8 cellular contexts compared by ENCODE assay signal in genomic region chr6:153210083-153210482, GRCh38.
DNase-seq lines count a peak whose midpoint lies in the region; ATAC-seq and TF ChIP-seq lines count a peak whose summit lies in the region.

No MANE protein-coding gene starts in this region.

- H3K9me3 Mint-ChIP-seq in stimulated activated naive CD8-positive, alpha-beta T cell treated with anti-CD3 and anti-CD28 coated beads, Interleukin-15, amount 100 ng/mL, for 72 hours = no peaks in the 10 kb centered on the region
- no peaks in the 10 kb centered on the region for H3K9me3 Mint-ChIP-seq in activated naive CD8-positive, alpha-beta T cell treated with anti-CD3 and anti-CD28 coated beads for 36 hours

- H3K4me1 Mint-ChIP-seq in stimulated activated naive CD8-positive, alpha-beta T cell treated with anti-CD3 and anti-CD28 coated beads, Interleukin-15, amount 100 ng/mL, for 72 hours = no peaks in the 10 kb centered on the region
- peaks cover 1% of the 10 kb centered on the region for H3K4me1 Mint-ChIP-seq in activated naive CD8-positive, alpha-beta T cell treated with anti-CD3 and anti-CD28 coated beads for 36 hours

- peak overlapping the region; percentile 45 for H3K4me2 ChIP-seq in KMS-11

- H3K9ac ChIP-seq in KMS-11 = no peak overlapping the region

- H3K27ac ChIP-seq in KMS-11 = no peak overlapping the region

- no peak overlapping the region for H3K4me3 Mint-ChIP-seq in stimulated activated naive CD8-positive, alpha-beta T cell treated with anti-CD3 and anti-CD28 coated beads, Interleukin-15, amount 100 ng/mL, for 72 hours
- no peak overlapping the region for H3K4me3 Mint-ChIP-seq in activated naive CD8-positive, alpha-beta T cell treated with anti-CD3 and anti-CD28 coated beads for 36 hours

- no peak overlapping the region for H3K27ac Mint-ChIP-seq in stimulated activated naive CD8-positive, alpha-beta T cell treated with anti-CD3 and anti-CD28 coated beads, Interleukin-15, amount 100 ng/mL, for 72 hours
- H3K27ac Mint-ChIP-seq in activated naive CD8-positive, alpha-beta T cell treated with anti-CD3 and anti-CD28 coated beads for 36 hours = no peak overlapping the region

- H3K4me3 ChIP-seq in HFF-Myc (replicated peaks; ENCODE audit: low read depth, low read length) (no peak overlapping the region), KMS-11 (IDR thresholded peaks at IDR 0.05; ENCODE audit: insufficient read depth, low read depth, low read length) (no peak overlapping the region)

- peak; percentile 68 for ATAC-seq in GM18868 (IDR thresholded peaks at IDR 0.05; ENCODE audit: unreplicated experiment)
- ATAC-seq in stimulated activated naive CD8-positive, alpha-beta T cell treated with anti-CD3 and anti-CD28 coated beads, Interleukin-15, amount 100 ng/mL, for 72 hours = no peak

- no peaks in the 10 kb centered on the region for H3K79me2 ChIP-seq in KMS-11 (ENCODE audit: insufficient read depth, low read depth)

- no peaks in the 10 kb centered on the region for H3K36me3 ChIP-seq in KMS-11 (ENCODE audit: insufficient read depth)

- DNase-seq in HFF-Myc (ENCODE audit: extremely low read depth, low read depth) = peak; percentile 21
- DNase-seq in myocyte (ENCODE audit: low read depth) = peak; percentile 71
- DNase-seq in activated gamma-delta T cell treated with Interleukin-2 at 50 U/mL for 16 hours = no peak
- DNase-seq in stimulated activated naive CD8-positive, alpha-beta T cell treated with anti-CD3 and anti-CD28 coated beads, Interleukin-15, amount 100 ng/mL, for 72 hours = no peak
- no peak for DNase-seq in HK-2 (ENCODE audit: unreplicated experiment)
- DNase-seq in activated naive CD8-positive, alpha-beta T cell treated with anti-CD3 and anti-CD28 coated beads for 36 hours = no peak

- no peaks in the 10 kb centered on the region for H3K36me3 Mint-ChIP-seq in activated naive CD8-positive, alpha-beta T cell treated with anti-CD3 and anti-CD28 coated beads for 36 hours

- no peaks in the 10 kb centered on the region for H4K20me1 ChIP-seq in KMS-11 (ENCODE audit: insufficient read depth)

- no peaks in the 10 kb centered on the region for H3K27me3 ChIP-seq in KMS-11 (ENCODE audit: insufficient read depth, low read depth)

- TF ChIP-seq CTCF in HFF-Myc (IDR thresholded peaks at IDR 0.05; ENCODE audit: low read depth, low read length, missing control alignments) (no peak), KMS-11 (conservative IDR thresholded peaks at IDR 0.05; ENCODE audit: low read depth, low read length) (no peak)

- no peak overlapping the region for H2AFZ ChIP-seq in KMS-11 (ENCODE audit: low read depth)

- H3K27me3 Mint-ChIP-seq in stimulated activated naive CD8-positive, alpha-beta T cell treated with anti-CD3 and anti-CD28 coated beads, Interleukin-15, amount 100 ng/mL, for 72 hours = no peaks in the 10 kb centered on the region
- H3K27me3 Mint-ChIP-seq in activated naive CD8-positive, alpha-beta T cell treated with anti-CD3 and anti-CD28 coated beads for 36 hours = no peaks in the 10 kb centered on the region

- H3K4me1 ChIP-seq in KMS-11 (ENCODE audit: low read depth, poor library complexity, severe bottlenecking) = peaks cover 14% of the 10 kb centered on the region

Comparison
In these comparisons a context has a peak if more than half of its experiments do, and no peak if none do; other contexts are left out.
1. DNase-seq: peak in HFF-Myc (single experiment) and myocyte (single experiment); none in activated gamma-delta T cell treated with Interleukin-2 at 50 U/mL for 16 hours (single experiment), stimulated activated naive CD8-positive, alpha-beta T cell treated with anti-CD3 and anti-CD28 coated beads, Interleukin-15, amount 100 ng/mL, for 72 hours (0 of 2), HK-2 (single experiment) and activated naive CD8-positive, alpha-beta T cell treated with anti-CD3 and anti-CD28 coated beads for 36 hours (single experiment).